ENCODE assay signal across 8 cellular contexts in the genomic region with DNA sequence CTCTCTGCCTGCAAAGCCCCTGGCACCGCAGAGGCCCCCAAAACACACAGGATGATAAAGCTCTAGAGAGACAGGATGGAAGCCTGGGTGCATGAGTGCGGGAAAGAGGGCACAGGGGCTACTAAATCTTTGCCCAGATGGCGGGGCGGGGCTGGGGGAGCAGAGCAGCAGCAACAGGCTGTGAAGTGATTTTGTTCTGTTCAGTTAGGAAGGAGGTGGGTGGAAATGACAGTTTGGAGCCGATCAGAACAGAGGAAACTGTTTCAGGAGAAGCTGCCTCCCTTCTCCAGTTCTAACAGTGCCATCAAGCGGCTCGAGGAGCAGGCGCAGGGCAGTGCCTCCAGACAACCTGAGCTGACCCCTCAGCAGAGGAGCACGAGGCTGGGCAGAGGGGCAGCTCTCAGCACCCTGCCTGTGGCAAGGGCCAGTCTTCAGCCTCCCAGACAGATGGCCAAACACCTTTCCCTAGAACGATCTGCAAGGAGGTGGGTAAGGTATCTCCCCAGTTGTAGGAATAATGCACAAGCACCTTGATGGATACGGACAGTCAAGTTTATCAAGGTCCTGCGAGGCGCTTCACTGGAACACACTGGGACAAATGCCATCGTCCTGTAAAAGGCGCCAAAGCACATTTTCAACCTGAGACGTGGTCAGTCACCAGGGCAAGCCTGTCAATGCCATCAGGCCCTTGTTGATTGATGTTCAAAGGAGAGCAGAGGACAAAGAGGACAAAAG. TPM values are rescaled to one million over a fixed set of nuclear protein-coding genes. Genes with fewer than 3 reads are reported as not detected.
A peak's percentile ranks its signal among the peaks of the same experiment; 100 is the strongest.
DNase-seq lines count a peak whose midpoint lies in the region; ATAC-seq and TF ChIP-seq lines count a peak whose summit lies in the region.

No MANE protein-coding gene starts in this region.

- no peaks in the 10 kb centered on the region for H3K27me3 Mint-ChIP-seq in activated T-cell treated with anti-CD3 and anti-CD28 coated beads, Interleukin-2, amount 50 U/mL, for 24 hours
- H3K27me3 Mint-ChIP-seq in naive thymus-derived CD8-positive, alpha-beta T cell = no peaks in the 10 kb centered on the region
- no peaks in the 10 kb centered on the region for H3K27me3 Mint-ChIP-seq in stimulated activated naive CD8-positive, alpha-beta T cell treated with anti-CD3 and anti-CD28 coated beads, Interleukin-15, Interleukin-2, amounts not matched to agents 100 ng/mL and 50 ng/mL, for 24 hours

- no peak; the same call in 1 of the 2 replicates for TF ChIP-seq EP300 in Ishikawa (IDR thresholded peaks at IDR 0.05; ENCODE audit: borderline replicate concordance)
- no peak for TF ChIP-seq EP300 in esophagus muscularis mucosa (IDR thresholded peaks at IDR 0.05)

- DNase-seq in COR-L47 (lab: John Stamatoyannopoulos, UW) (peak; percentile 81), OCI-M1 (lab: John Stamatoyannopoulos, UW) (peak; percentile 96), esophagus muscularis mucosa (ENCODE audit: extremely low spot score) (peak; percentile 94)
- peak; percentile 79 for DNase-seq in activated T-cell treated with anti-CD3 and anti-CD28 coated beads, Interleukin-2, amount 50 U/mL, for 24 hours
- DNase-seq in naive thymus-derived CD8-positive, alpha-beta T cell = peak; percentile 26 to 82 (median 59)

- TF ChIP-seq POLR2A in esophagus muscularis mucosa (IDR thresholded peaks at IDR 0.05; ENCODE audit: low read depth) = no peak

- H3K4me3 Mint-ChIP-seq in activated T-cell treated with anti-CD3 and anti-CD28 coated beads, Interleukin-2, amount 50 U/mL, for 24 hours = peak overlapping the region; percentile 46
- H3K4me3 Mint-ChIP-seq in naive thymus-derived CD8-positive, alpha-beta T cell = peak overlapping the region; percentile 43 to 75 (median 60)
- H3K4me3 Mint-ChIP-seq in stimulated activated naive CD8-positive, alpha-beta T cell treated with anti-CD3 and anti-CD28 coated beads, Interleukin-15, Interleukin-2, amounts not matched to agents 100 ng/mL and 50 ng/mL, for 24 hours = peak overlapping the region; percentile 64

- H3K27ac ChIP-seq in esophagus muscularis mucosa (replicated peaks in 1 of 4) = peak overlapping the region; percentile 85 to 95 (median 94)

- H3K4me3 ChIP-seq in esophagus muscularis mucosa = peak overlapping the region; percentile 37 to 47 (median 44)

- intact Hi-C loops in esophagus muscularis mucosa (cut with DNase I) = loop anchor here (2.0 to 5.0 kb wide), 4 partner anchors 161 to 585 kb away; a partner anchor contains a TSS

- H3K27me3 ChIP-seq in esophagus muscularis mucosa = no peaks in the 10 kb centered on the region

- peak; percentile 94 to 96 (median 96) for TF ChIP-seq CTCF in esophagus muscularis mucosa (IDR thresholded peaks at IDR 0.05)

- ATAC-seq in GM21447 (IDR thresholded peaks at IDR 0.05; ENCODE audit: unreplicated experiment) = peak; percentile 74
- ATAC-seq in naive thymus-derived CD8-positive, alpha-beta T cell = peak; percentile 96 to 97

- TF ChIP-seq RAD21 in Ishikawa (IDR thresholded peaks at IDR 0.05; ENCODE audit: low read depth) = peak; percentile 99

- no peaks in the 10 kb centered on the region for H3K9me3 ChIP-seq in esophagus muscularis mucosa

- H3K4me1 Mint-ChIP-seq in activated T-cell treated with anti-CD3 and anti-CD28 coated beads, Interleukin-2, amount 50 U/mL, for 24 hours (ENCODE audit: low read depth) = peaks cover 17% of the 10 kb centered on the region
- H3K4me1 Mint-ChIP-seq in naive thymus-derived CD8-positive, alpha-beta T cell = peaks cover 11 to 19% (median 15%) of the 10 kb centered on the region in 4 donors
- peaks cover 23% of the 10 kb centered on the region for H3K4me1 Mint-ChIP-seq in stimulated activated naive CD8-positive, alpha-beta T cell treated with anti-CD3 and anti-CD28 coated beads, Interleukin-15, Interleukin-2, amounts not matched to agents 100 ng/mL and 50 ng/mL, for 24 hours (ENCODE audit: low read depth)

- no peaks in the 10 kb centered on the region for H3K9me3 Mint-ChIP-seq in activated T-cell treated with anti-CD3 and anti-CD28 coated beads, Interleukin-2, amount 50 U/mL, for 24 hours
- no peaks in the 10 kb centered on the region for H3K9me3 Mint-ChIP-seq in naive thymus-derived CD8-positive, alpha-beta T cell
- no peaks in the 10 kb centered on the region for H3K9me3 Mint-ChIP-seq in stimulated activated naive CD8-positive, alpha-beta T cell treated with anti-CD3 and anti-CD28 coated beads, Interleukin-15, Interleukin-2, amounts not matched to agents 100 ng/mL and 50 ng/mL, for 24 hours

- no peaks in the 10 kb centered on the region for H3K36me3 Mint-ChIP-seq in activated T-cell treated with anti-CD3 and anti-CD28 coated beads, Interleukin-2, amount 50 U/mL, for 24 hours (ENCODE audit: low read depth)
- H3K36me3 Mint-ChIP-seq in naive thymus-derived CD8-positive, alpha-beta T cell = no peaks in the 10 kb centered on the region
- no peaks in the 10 kb centered on the region for H3K36me3 Mint-ChIP-seq in stimulated activated naive CD8-positive, alpha-beta T cell treated with anti-CD3 and anti-CD28 coated beads, Interleukin-15, Interleukin-2, amounts not matched to agents 100 ng/mL and 50 ng/mL, for 24 hours (ENCODE audit: low read depth)

- peaks cover 37 to 46% (median 40%) of the 10 kb centered on the region in 4 donors for H3K4me1 ChIP-seq in esophagus muscularis mucosa

- WGBS in esophagus muscularis mucosa = 26% methylated on average over 16 of the region's 16 CpGs

- no peaks in the 10 kb centered on the region for H3K36me3 ChIP-seq in esophagus muscularis mucosa

- peak overlapping the region; percentile 75 for H3K27ac Mint-ChIP-seq in activated T-cell treated with anti-CD3 and anti-CD28 coated beads, Interleukin-2, amount 50 U/mL, for 24 hours
- H3K27ac Mint-ChIP-seq in naive thymus-derived CD8-positive, alpha-beta T cell = peak overlapping the region in 8 of 10 donors; percentile 1 to 92 (median 77)
- peak overlapping the region; percentile 81 for H3K27ac Mint-ChIP-seq in stimulated activated naive CD8-positive, alpha-beta T cell treated with anti-CD3 and anti-CD28 coated beads, Interleukin-15, Interleukin-2, amounts not matched to agents 100 ng/mL and 50 ng/mL, for 24 hours

- POLR2A ChIA-PET in naive thymus-derived CD8-positive, alpha-beta T cell (lab: Charles Lee) = interaction anchor here (0.5 to 1.7 kb wide), 12 partner anchors 72 to 971 kb away, joined by 3 to 13 read pairs (median 4); a partner anchor contains a TSS

TF ChIP-seq in Ishikawa, 13 proteins besides CTCF, POLR2A, EP300 and RAD21:
- no peak for TF ChIP-seq TAF1 (IDR thresholded peaks at IDR 0.05; ENCODE audit: low read depth)
- TF ChIP-seq, protein P1, sequence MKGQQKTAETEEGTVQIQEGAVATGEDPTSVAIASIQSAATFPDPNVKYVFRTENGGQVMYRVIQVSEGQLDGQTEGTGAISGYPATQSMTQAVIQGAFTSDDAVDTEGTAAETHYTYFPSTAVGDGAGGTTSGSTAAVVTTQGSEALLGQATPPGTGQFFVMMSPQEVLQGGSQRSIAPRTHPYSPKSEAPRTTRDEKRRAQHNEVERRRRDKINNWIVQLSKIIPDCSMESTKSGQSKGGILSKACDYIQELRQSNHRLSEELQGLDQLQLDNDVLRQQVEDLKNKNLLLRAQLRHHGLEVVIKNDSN (IDR thresholded peaks at IDR 0.05) = no peak
- no peak for TF ChIP-seq TEAD4 (IDR thresholded peaks at IDR 0.05)
- TF ChIP-seq CREB1 (IDR thresholded peaks at IDR 0.05; ENCODE audit: low read depth) = no peak
- TF ChIP-seq YY1 (IDR thresholded peaks at IDR 0.05; ENCODE audit: low read depth) = no peak
- TF ChIP-seq, protein P2, sequence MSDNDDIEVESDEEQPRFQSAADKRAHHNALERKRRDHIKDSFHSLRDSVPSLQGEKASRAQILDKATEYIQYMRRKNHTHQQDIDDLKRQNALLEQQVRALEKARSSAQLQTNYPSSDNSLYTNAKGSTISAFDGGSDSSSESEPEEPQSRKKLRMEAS (IDR thresholded peaks at IDR 0.05) = peak; percentile 55
- TF ChIP-seq ZBTB7A (IDR thresholded peaks at IDR 0.05; ENCODE audit: low read depth) = peak; percentile 82
- no peak for TF ChIP-seq EGR1 (IDR thresholded peaks at IDR 0.05)
- TF ChIP-seq FOXM1 (IDR thresholded peaks at IDR 0.05; ENCODE audit: borderline replicate concordance, low read depth) = no peak
- TF ChIP-seq TCF12 (IDR thresholded peaks at IDR 0.05; ENCODE audit: low read depth) = peak; percentile 35; the same call in 1 of the 2 replicates
- TF ChIP-seq CEBPB (IDR thresholded peaks at IDR 0.05) = no peak
- TF ChIP-seq NFIC (IDR thresholded peaks at IDR 0.05) = no peak
- TF ChIP-seq, protein P3, sequence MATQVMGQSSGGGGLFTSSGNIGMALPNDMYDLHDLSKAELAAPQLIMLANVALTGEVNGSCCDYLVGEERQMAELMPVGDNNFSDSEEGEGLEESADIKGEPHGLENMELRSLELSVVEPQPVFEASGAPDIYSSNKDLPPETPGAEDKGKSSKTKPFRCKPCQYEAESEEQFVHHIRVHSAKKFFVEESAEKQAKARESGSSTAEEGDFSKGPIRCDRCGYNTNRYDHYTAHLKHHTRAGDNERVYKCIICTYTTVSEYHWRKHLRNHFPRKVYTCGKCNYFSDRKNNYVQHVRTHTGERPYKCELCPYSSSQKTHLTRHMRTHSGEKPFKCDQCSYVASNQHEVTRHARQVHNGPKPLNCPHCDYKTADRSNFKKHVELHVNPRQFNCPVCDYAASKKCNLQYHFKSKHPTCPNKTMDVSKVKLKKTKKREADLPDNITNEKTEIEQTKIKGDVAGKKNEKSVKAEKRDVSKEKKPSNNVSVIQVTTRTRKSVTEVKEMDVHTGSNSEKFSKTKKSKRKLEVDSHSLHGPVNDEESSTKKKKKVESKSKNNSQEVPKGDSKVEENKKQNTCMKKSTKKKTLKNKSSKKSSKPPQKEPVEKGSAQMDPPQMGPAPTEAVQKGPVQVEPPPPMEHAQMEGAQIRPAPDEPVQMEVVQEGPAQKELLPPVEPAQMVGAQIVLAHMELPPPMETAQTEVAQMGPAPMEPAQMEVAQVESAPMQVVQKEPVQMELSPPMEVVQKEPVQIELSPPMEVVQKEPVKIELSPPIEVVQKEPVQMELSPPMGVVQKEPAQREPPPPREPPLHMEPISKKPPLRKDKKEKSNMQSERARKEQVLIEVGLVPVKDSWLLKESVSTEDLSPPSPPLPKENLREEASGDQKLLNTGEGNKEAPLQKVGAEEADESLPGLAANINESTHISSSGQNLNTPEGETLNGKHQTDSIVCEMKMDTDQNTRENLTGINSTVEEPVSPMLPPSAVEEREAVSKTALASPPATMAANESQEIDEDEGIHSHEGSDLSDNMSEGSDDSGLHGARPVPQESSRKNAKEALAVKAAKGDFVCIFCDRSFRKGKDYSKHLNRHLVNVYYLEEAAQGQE (IDR thresholded peaks at IDR 0.05; ENCODE audit: low read depth) = no peak

RNA-seq across cellular contexts. Expression of a gene that starts 44.9 kb away (rescaled TPM):
- total RNA-seq in esophagus muscularis mucosa = 10 to 100 TPM; 59.7 to 94.3 (median 86.3) TPM
- total RNA-seq in naive thymus-derived CD8-positive, alpha-beta T cell = 100 to 1,000 TPM; 104 to 111 TPM
- 10 to 100 TPM; 56.6 to 67.0 (median 60.7) TPM for polyA plus RNA-seq in naive thymus-derived CD8-positive, alpha-beta T cell

Comparison
In these comparisons a context has a peak if more than half of its experiments do, and no peak if none do; other contexts are left out.
1. Peak in every context shown above with its lines: DNase-seq, ATAC-seq, H3K4me3 ChIP-seq and H3K27ac ChIP-seq.